Comparison of ENCODE assay signal across 1 cellular context in genomic region chr19:51020988-51021651, GRCh38.
TF ChIP-seq lines count a peak whose summit lies in the region.

No MANE protein-coding gene starts in this region.

TF ChIP-seq in H1, 55 proteins besides CTCF, POLR2A, EP300 and RAD21:
- no peak for TF ChIP-seq NANOG (IDR thresholded peaks at IDR 0.05; ENCODE audit: insufficient read depth, low read depth, low read length, poor library complexity, severe bottlenecking)
- TF ChIP-seq CEBPB (IDR thresholded peaks at IDR 0.05; ENCODE audit: low read depth, low read length): no peak
- no peak for TF ChIP-seq SIRT6 (IDR thresholded peaks at IDR 0.05; ENCODE audit: low read length)
- TF ChIP-seq MAX (IDR thresholded peaks at IDR 0.05): no peak
- TF ChIP-seq ZNF274 (IDR thresholded peaks at IDR 0.05; ENCODE audit: borderline replicate concordance, extremely low read depth, low read length): no peak
- TF ChIP-seq POU5F1 (IDR thresholded peaks at IDR 0.05; ENCODE audit: low read depth, low read length): no peak
- no peak for TF ChIP-seq SP1 (IDR thresholded peaks at IDR 0.05; ENCODE audit: low read depth, low read length)
- no peak for TF ChIP-seq CHD2 (IDR thresholded peaks at IDR 0.05; ENCODE audit: low read length)
- TF ChIP-seq EGR1 (IDR thresholded peaks at IDR 0.05; ENCODE audit: borderline replicate concordance, low read depth, low read length): no peak
- no peak for TF ChIP-seq BRCA1 (IDR thresholded peaks at IDR 0.05; ENCODE audit: low read depth, low read length)
- TF ChIP-seq EZH2 (IDR thresholded peaks at IDR 0.05; ENCODE audit: low read depth, low read length, severe bottlenecking): no peak
- TF ChIP-seq SAP30 (IDR thresholded peaks at IDR 0.05; ENCODE audit: insufficient read depth, insufficient replicate concordance, low read length): no peak
- TF ChIP-seq RBBP5 (IDR thresholded peaks at IDR 0.05; ENCODE audit: borderline replicate concordance, low read depth, low read length): no peak
- no peak for TF ChIP-seq GTF2F1 (IDR thresholded peaks at IDR 0.05; ENCODE audit: borderline replicate concordance, low read depth, low read length)
- no peak for TF ChIP-seq SIN3A (conservative IDR thresholded peaks at IDR 0.05 in 1 of 2, IDR thresholded peaks at IDR 0.05 in 1 of 2; ENCODE audit: low read depth in 1 of 2, low read length in 2 of 2)
- TF ChIP-seq SRF (IDR thresholded peaks at IDR 0.05; ENCODE audit: low read depth, low read length): no peak
- TF ChIP-seq FOSL1 (IDR thresholded peaks at IDR 0.05; ENCODE audit: insufficient read depth, low read depth, low read length): no peak
